ENCODE assay signal across 14 cellular contexts in the genomic region with DNA sequence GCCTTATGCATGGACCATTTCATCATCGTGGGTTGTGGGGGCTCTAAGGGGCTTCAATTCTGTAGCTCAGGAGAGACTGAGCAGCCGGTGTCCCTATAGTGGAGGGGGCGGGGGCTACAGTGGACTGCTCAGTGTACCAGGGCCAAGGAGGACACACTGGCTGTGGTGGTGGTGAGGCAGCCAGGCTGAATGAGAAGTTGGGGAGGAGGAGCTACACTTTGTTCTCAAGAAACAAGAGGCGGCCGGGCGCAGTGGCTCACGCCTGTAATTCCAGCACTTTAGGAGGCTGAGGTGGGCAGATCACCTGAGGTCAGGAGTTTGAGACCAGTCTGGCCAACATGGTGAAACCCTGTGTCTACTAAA. TPM values are rescaled to one million over a fixed set of nuclear protein-coding genes. Genes with fewer than 3 reads are reported as not detected.
A peak's percentile ranks its signal among the peaks of the same experiment; 100 is the strongest.
DNase-seq lines count a peak whose midpoint lies in the region; ATAC-seq, FAIRE-seq and TF ChIP-seq lines count a peak whose summit lies in the region.
"Not testable (repeated sequence)": the region's sequence is repeated elsewhere in the genome, so short reads cannot be mapped to it uniquely, and the experiment has no call there.
"Had no signal": no experiment of that assay in that cellular context is flagged by ENCODE, and none has a peak within 500 bp of the region (broad histone marks: within the 10 kb centered on the region; RNA-seq: fewer than 3 reads in every experiment).

No MANE protein-coding gene starts in this region.

- H3K18ac ChIP-seq in mesendoderm (ENCODE audit: low read length): not testable (repeated sequence)

- DNase-seq in A549 (ENCODE audit: low read depth in 1 of 2, low spot score in 1 of 2); activated T-cell treated with anti-CD3 and anti-CD28 coated beads, Interleukin-2, amount 50 U/mL, for 72 hours; mesendoderm: not testable (repeated sequence)
- DNase-seq in GM23338 (ENCODE audit: low spot score) (peak; percentile 83), M059J (ENCODE audit: low read depth) (peak; percentile 40), dorsolateral prefrontal cortex (peak in 3 of 10 donors; percentile 36 to 42 (median 36)), right cardiac atrium (peak; percentile 51 to 78 (median 78)), renal cortical epithelial cell (ENCODE audit: low read depth) (peak; percentile 29)

- peak overlapping the region; percentile 83 for H3K4me3 Mint-ChIP-seq in GM23338
- H3K4me3 Mint-ChIP-seq in activated T-cell treated with anti-CD3 and anti-CD28 coated beads, Interleukin-2, amount 50 U/mL, for 72 hours: peak overlapping the region; percentile 64 to 82

- ATAC-seq in A549 (peak in 1 of 2 experiments; percentile 14; a peak in 3 of 6 replicates), GM23338 (peak; percentile 9)
- peak in 1 of 2 donors; percentile 3 for ATAC-seq in activated T-cell treated with anti-CD3 and anti-CD28 coated beads, Interleukin-2, amount 50 U/mL, for 72 hours (replicated peaks in 1 of 2)
- ATAC-seq in right cardiac atrium: not testable (repeated sequence)

- peak overlapping the region; percentile 69 for H3K4me2 ChIP-seq in A549
- peak overlapping the region; percentile 87 for H3K4me2 ChIP-seq in GM23338
- H3K4me2 ChIP-seq in mesendoderm (ENCODE audit: low read length): peak overlapping the region; percentile 33

- 30% methylated on average over 7 of the region's 7 CpGs for WGBS in A549 (ENCODE audit: missing lambda C conversion rate)
- 30% methylated on average over 7 of the region's 7 CpGs for WGBS in right cardiac atrium
- no CpG with 5 or more reads among the region's 7 CpGs for WGBS in mesendoderm (ENCODE audit: extremely low coverage, insufficient coverage, low lambda C conversion rate)

- H3K56ac ChIP-seq in mesendoderm (ENCODE audit: low read length): peak overlapping the region; percentile 75

- H3K27ac ChIP-seq in A549 (peak overlapping the region; percentile 42 to 74; a peak in 5 of 6 replicates), GM23338 (ENCODE audit: low read depth) (peak overlapping the region; percentile 80), dorsolateral prefrontal cortex (peak overlapping the region in 40 of 59 donors; percentile 0 to 74 (median 47))
- not testable (repeated sequence) for H3K27ac ChIP-seq in right cardiac atrium (ENCODE audit: low read length); mesendoderm (ENCODE audit: low read depth, low read length)

- H3F3A ChIP-seq in GM23338 (replicated peaks; ENCODE audit: low read depth): peaks cover 22% of the 10 kb centered on the region

- H3K4ac ChIP-seq in mesendoderm (ENCODE audit: low read depth, low read length): not testable (repeated sequence)

- peaks cover 32% of the 10 kb centered on the region for H3K4me1 Mint-ChIP-seq in GM23338
- H3K4me1 Mint-ChIP-seq in activated T-cell treated with anti-CD3 and anti-CD28 coated beads, Interleukin-2, amount 50 U/mL, for 72 hours (ENCODE audit: low read depth): peaks cover 56% of the 10 kb centered on the region

- H3K79me2 ChIP-seq in GM23338 (replicated peaks; ENCODE audit: insufficient read depth); mesendoderm (ENCODE audit: control insufficient read depth, insufficient read depth, low read length): not testable (repeated sequence)

- H2BK15ac ChIP-seq in mesendoderm (replicated peaks; ENCODE audit: low read depth): not testable (repeated sequence)

- TF ChIP-seq RAD21 in A549 (conservative IDR thresholded peaks at IDR 0.05 in 1 of 2, IDR thresholded peaks at IDR 0.05 in 1 of 2): not testable (repeated sequence)

- not testable (repeated sequence) for H3K27me3 ChIP-seq in GM23338 (ENCODE audit: insufficient read depth); dorsolateral prefrontal cortex; right cardiac atrium (ENCODE audit: control insufficient read depth, insufficient read depth); mesendoderm (ENCODE audit: insufficient read depth, low read length, poor library complexity)

- H3K9me3 Mint-ChIP-seq in GM23338; activated T-cell treated with anti-CD3 and anti-CD28 coated beads, Interleukin-2, amount 50 U/mL, for 72 hours: not testable (repeated sequence)

- H2AK5ac ChIP-seq in mesendoderm (ENCODE audit: low read length): not testable (repeated sequence)

- H4K20me1 ChIP-seq in GM23338 (replicated peaks; ENCODE audit: insufficient read depth): not testable (repeated sequence)

- not testable (repeated sequence) for H2BK120ac ChIP-seq in mesendoderm (ENCODE audit: low read depth, low read length)

- not testable (repeated sequence) for H3K23ac ChIP-seq in mesendoderm (ENCODE audit: low read length)

- peaks cover 27% of the 10 kb centered on the region for H3K4me1 ChIP-seq in A549
- peaks cover 20% of the 10 kb centered on the region for H3K4me1 ChIP-seq in GM23338 (ENCODE audit: insufficient read depth)
- not testable (repeated sequence) for H3K4me1 ChIP-seq in right cardiac atrium (ENCODE audit: control insufficient read depth, insufficient read depth, low read length); mesendoderm (ENCODE audit: control insufficient read depth, low read depth, low read length)

- H3K79me1 ChIP-seq in mesendoderm (ENCODE audit: low read length): not testable (repeated sequence)

- not testable (repeated sequence) for H3K9me3 ChIP-seq in A549; right cardiac atrium (ENCODE audit: control insufficient read depth, low read length)

- H3K27me3 Mint-ChIP-seq in GM23338 (ENCODE audit: insufficient read depth, low read depth, poor library complexity): peaks cover 21% of the 10 kb centered on the region
- H3K27me3 Mint-ChIP-seq in activated T-cell treated with anti-CD3 and anti-CD28 coated beads, Interleukin-2, amount 50 U/mL, for 72 hours (ENCODE audit: low read depth): peaks cover 69% of the 10 kb centered on the region

- not testable (repeated sequence) for H4K5ac ChIP-seq in mesendoderm (ENCODE audit: low read length)

- TF ChIP-seq CTCF in A549 (IDR thresholded peaks at IDR 0.05); GM23338 (conservative IDR thresholded peaks at IDR 0.05; ENCODE audit: low read depth in 2 of 2); dorsolateral prefrontal cortex (IDR thresholded peaks at IDR 0.05 in 54 of 56, conservative IDR thresholded peaks at IDR 0.05 in 2 of 56; ENCODE audit: low read depth in 1 of 56, partially characterized antibody in 56 of 56): not testable (repeated sequence)

- CTCF ChIA-PET in A549 (lab: Yijun Ruan, JAX): interaction anchor here (0.5 to 15.0 kb wide), 41 partner anchors 9 to 358 kb away, joined by 3 to 298 read pairs (median 4); a partner anchor contains a TSS

- intact Hi-C loops in dorsolateral prefrontal cortex (cut with DNase I): loop anchor here (2.0 to 5.0 kb wide), 4 partner anchors 34 to 61 kb away; a partner anchor contains a TSS
- intact Hi-C loops in right cardiac atrium (cut with DNase I): loop anchor here in 3 of 4 donors (5.0 to 10.0 kb wide), 2 partner anchors 49 to 52 kb away; no protein-coding TSS in a partner anchor

- H3K36me3 ChIP-seq in GM23338 (ENCODE audit: insufficient read depth); mesendoderm (ENCODE audit: control insufficient read depth, insufficient read depth, low read length): not testable (repeated sequence)

- not testable (repeated sequence) for FAIRE-seq in A549 (lab: Jason Lieb, UNC)

- not testable (repeated sequence) for TF ChIP-seq POLR2A in A549 (IDR thresholded peaks at IDR 0.05; ENCODE audit: low read length)

- peak overlapping the region; percentile 98 for H3K27ac Mint-ChIP-seq in GM23338
- H3K27ac Mint-ChIP-seq in activated T-cell treated with anti-CD3 and anti-CD28 coated beads, Interleukin-2, amount 50 U/mL, for 72 hours: not testable (repeated sequence)

- not testable (repeated sequence) for TF ChIP-seq EP300 in A549 (IDR thresholded peaks at IDR 0.05)

- not testable (repeated sequence) for H4K8ac ChIP-seq in mesendoderm (ENCODE audit: low read depth, low read length)

- H2BK5ac ChIP-seq in mesendoderm (ENCODE audit: low read length): peak overlapping the region; percentile 23

- peak overlapping the region; percentile 57 for H3K9ac ChIP-seq in mesendoderm (ENCODE audit: low read length)

- H2AFZ ChIP-seq in GM23338: peak overlapping the region; percentile 95

- not testable (repeated sequence) for H3K9me2 ChIP-seq in GM23338 (ENCODE audit: insufficient read depth)

- H3K36me3 Mint-ChIP-seq in GM23338 (ENCODE audit: low read depth); activated T-cell treated with anti-CD3 and anti-CD28 coated beads, Interleukin-2, amount 50 U/mL, for 72 hours (ENCODE audit: insufficient read depth in 2 of 2): not testable (repeated sequence)

- H3K4me3 ChIP-seq in A549 (peak overlapping the region; percentile 37), GM23338 (peak overlapping the region; percentile 70), dorsolateral prefrontal cortex (peak overlapping the region in 43 of 59 donors; percentile 4 to 57 (median 40))
- not testable (repeated sequence) for H3K4me3 ChIP-seq in right cardiac atrium (ENCODE audit: low read length); mesendoderm (ENCODE audit: low read length)

- POLR2A ChIA-PET in A549 (lab: Yijun Ruan, JAX): interaction anchor here (1.7 kb wide), 1 partner anchor 17 kb away, joined by 6 read pairs; no protein-coding TSS in a partner anchor

RNA-seq across cellular contexts. Expression of a gene that starts 8.8 kb away (rescaled TPM):
- 0.04 TPM in 1 of 2 replicates, not detected in the other for polyA plus RNA-seq in A549 (2011; rRNA removed)
- 0.05 TPM in 1 of 2 replicates, not detected in the other for polyA plus RNA-seq in A549 (2012; cell fraction: cytosol; rRNA removed)
- polyA plus RNA-seq in A549 (2012; cell fraction: nucleus; rRNA removed): 0.02 TPM in 1 of 2 replicates, not detected in the other
- 0.04 to 0.05 TPM in 2 of 3 replicates, not detected in the other for polyA plus RNA-seq in A549 (2017; fragmentation: RNase III; extraction: RNeasy Plus Mini Kit Qiagen cat#74134 plus additional on column Dnase treatment)
- polyA minus RNA-seq in A549 (2011; rRNA and poly(A)+ RNA removed): not detected in 2 replicates
- total RNA-seq in GM23338 (2014; rRNA removed; shearing (Covaris generic)): 1.4 and 1.9 TPM in 2 replicates
- 2.0 and 2.5 TPM in 2 replicates for polyA plus RNA-seq in GM23338 (2016; fragmentation: Nextera tagmentation; extraction: Ambion mirVana)
- total RNA-seq in M059J (2014; rRNA removed; shearing (Covaris generic)): not detected in 2 replicates
- total RNA-seq in activated T-cell treated with anti-CD3 and anti-CD28 coated beads, Interleukin-2, amount 50 U/mL, for 72 hours: not detected
- total RNA-seq in dorsolateral prefrontal cortex: 1 to 10 TPM in 96 of 120 experiments, under 1 TPM in 24; 0.26 to 5.0 (median 1.5) TPM
- total RNA-seq in right cardiac atrium: 100 to 1,000 TPM; 505 to 682 (median 577) TPM
- polyA plus RNA-seq in right cardiac atrium: 712 TPM
- polyA plus RNA-seq in mesendoderm (2013, experiment 1 of 2): 0.88 TPM
- polyA plus RNA-seq in mesendoderm (2013, experiment 2 of 2): 0.74 TPM
- not detected in 2 replicates for total RNA-seq in renal cortical epithelial cell
- total RNA-seq: A172; activated CD8-positive, alpha-beta T cell treated with anti-CD3 and anti-CD28 coated beads for 36 hours; CD4-positive, alpha-beta T cell; naive thymus-derived CD8-positive, alpha-beta T cell had no signal
- polyA plus RNA-seq: naive thymus-derived CD8-positive, alpha-beta T cell; SK-N-SH had no signal

RNA-seq across cellular contexts. Expression of a gene that starts 11.2 kb away (rescaled TPM):
- polyA plus RNA-seq in A549 (2011; rRNA removed) (4.7 and 4.9 TPM in 2 replicates), A549 (2017; fragmentation: RNase III; extraction: RNeasy Plus Mini Kit Qiagen cat#74134 plus additional on column Dnase treatment) (8.4 to 9.4 TPM (median 9.1 TPM) in 3 replicates), GM23338 (2016; fragmentation: Nextera tagmentation; extraction: Ambion mirVana) (25.7 and 30.4 TPM in 2 replicates), right cardiac atrium (32.5 TPM)
- polyA plus RNA-seq in A549 (2012; cell fraction: cytosol; rRNA removed): 9.1 and 9.3 TPM in 2 replicates
- 50.4 and 52.0 TPM in 2 replicates for polyA plus RNA-seq in A549 (2012; cell fraction: nucleus; rRNA removed)
- 9.9 and 11.4 TPM in 2 replicates for polyA minus RNA-seq in A549 (2011; rRNA and poly(A)+ RNA removed)
- 11.6 and 16.5 TPM in 2 replicates for total RNA-seq in GM23338 (2014; rRNA removed; shearing (Covaris generic))
- total RNA-seq in M059J (2014; rRNA removed; shearing (Covaris generic)): 1.2 and 2.6 TPM in 2 replicates
- 1 to 10 TPM in 1 of 2 donors, under 1 TPM in 1; 0.96 to 1.5 TPM for total RNA-seq in activated T-cell treated with anti-CD3 and anti-CD28 coated beads, Interleukin-2, amount 50 U/mL, for 72 hours
- total RNA-seq in dorsolateral prefrontal cortex (10 to 100 TPM in 119 of 120 experiments, 1 to 10 TPM in 1; 7.3 to 29.5 (median 16.3) TPM), right cardiac atrium (10 to 100 TPM; 28.3 to 36.4 (median 33.6) TPM), renal cortical epithelial cell (15.3 and 30.4 TPM in 2 replicates)
- polyA plus RNA-seq in mesendoderm (2013, experiment 1 of 2): 3.4 TPM
- 2.9 TPM for polyA plus RNA-seq in mesendoderm (2013, experiment 2 of 2)
- total RNA-seq: CD4-positive, alpha-beta T cell; naive thymus-derived CD8-positive, alpha-beta T cell had no signal
- polyA plus RNA-seq: naive thymus-derived CD8-positive, alpha-beta T cell had no signal

RNA-seq across cellular contexts. Expression of a gene that starts 27.0 kb away (rescaled TPM):
- 2.5 and 3.2 TPM in 2 replicates for polyA plus RNA-seq in A549 (2011; rRNA removed)
- polyA plus RNA-seq in A549 (2012; cell fraction: cytosol; rRNA removed): 6.2 and 8.3 TPM in 2 replicates
- 16.1 and 19.2 TPM in 2 replicates for polyA plus RNA-seq in A549 (2012; cell fraction: nucleus; rRNA removed)
- 6.5 to 8.0 TPM (median 7.3 TPM) in 3 replicates for polyA plus RNA-seq in A549 (2017; fragmentation: RNase III; extraction: RNeasy Plus Mini Kit Qiagen cat#74134 plus additional on column Dnase treatment)
- 4.7 and 5.5 TPM in 2 replicates for polyA minus RNA-seq in A549 (2011; rRNA and poly(A)+ RNA removed)
- 22.6 and 29.7 TPM in 2 replicates for total RNA-seq in GM23338 (2014; rRNA removed; shearing (Covaris generic))
- 21.3 and 25.4 TPM in 2 replicates for polyA plus RNA-seq in GM23338 (2016; fragmentation: Nextera tagmentation; extraction: Ambion mirVana)
- total RNA-seq in M059J (2014; rRNA removed; shearing (Covaris generic)): 2.4 and 4.8 TPM in 2 replicates
- total RNA-seq in activated T-cell treated with anti-CD3 and anti-CD28 coated beads, Interleukin-2, amount 50 U/mL, for 72 hours: 1 to 10 TPM; 6.2 to 9.0 TPM
- total RNA-seq in dorsolateral prefrontal cortex: 100 to 1,000 TPM in 3 of 120 experiments, 10 to 100 TPM in 117; 24.9 to 116 (median 84.0) TPM
- 10 to 100 TPM in 3 of 4 donors, 1 to 10 TPM in 1; 9.5 to 11.9 (median 10.9) TPM for total RNA-seq in right cardiac atrium
- polyA plus RNA-seq in right cardiac atrium: 13.2 TPM
- polyA plus RNA-seq in mesendoderm (2013, experiment 1 of 2): 7.1 TPM
- 6.1 TPM for polyA plus RNA-seq in mesendoderm (2013, experiment 2 of 2)
- total RNA-seq in renal cortical epithelial cell: 2.6 and 3.6 TPM in 2 replicates

RNA-seq across cellular contexts. Expression of a gene that starts 27.4 kb away (rescaled TPM):
- polyA plus RNA-seq in A549 (2011; rRNA removed) (1.4 and 1.8 TPM in 2 replicates), A549 (2017; fragmentation: RNase III; extraction: RNeasy Plus Mini Kit Qiagen cat#74134 plus additional on column Dnase treatment) (1.7 to 2.2 TPM (median 1.7 TPM) in 3 replicates), GM23338 (2016; fragmentation: Nextera tagmentation; extraction: Ambion mirVana) (8.0 and 9.1 TPM in 2 replicates), right cardiac atrium (3.3 TPM)
- 6.3 and 6.8 TPM in 2 replicates for polyA plus RNA-seq in A549 (2012; cell fraction: cytosol; rRNA removed)
- polyA plus RNA-seq in A549 (2012; cell fraction: nucleus; rRNA removed): 4.9 and 5.0 TPM in 2 replicates
- polyA minus RNA-seq in A549 (2011; rRNA and poly(A)+ RNA removed): 1.6 and 1.7 TPM in 2 replicates
- 2.6 and 8.1 TPM in 2 replicates for total RNA-seq in GM23338 (2014; rRNA removed; shearing (Covaris generic))
- total RNA-seq in M059J (2014; rRNA removed; shearing (Covaris generic)): 0.44 and 1.6 TPM in 2 replicates
- 1 to 10 TPM; 2.2 to 2.9 TPM for total RNA-seq in activated T-cell treated with anti-CD3 and anti-CD28 coated beads, Interleukin-2, amount 50 U/mL, for 72 hours
- total RNA-seq in dorsolateral prefrontal cortex (1 to 10 TPM in 119 of 120 experiments, not detected in 1; 1.5 to 6.6 (median 3.2) TPM), right cardiac atrium (1 to 10 TPM; 1.2 to 2.1 (median 1.7) TPM), renal cortical epithelial cell (0.45 TPM in 1 of 2 replicates, not detected in the other)
- polyA plus RNA-seq in mesendoderm (2013, experiment 1 of 2): 1.5 TPM
- 1.4 TPM for polyA plus RNA-seq in mesendoderm (2013, experiment 2 of 2)
- total RNA-seq: A172, vagina had no signal

RNA-seq across cellular contexts. Expression of a gene that starts 32.2 kb away (rescaled TPM):
- 4.6 and 5.4 TPM in 2 replicates for polyA plus RNA-seq in A549 (2011; rRNA removed)
- polyA plus RNA-seq in A549 (2012; cell fraction: cytosol; rRNA removed): 16.6 and 16.9 TPM in 2 replicates
- 13.0 and 18.7 TPM in 2 replicates for polyA plus RNA-seq in A549 (2012; cell fraction: nucleus; rRNA removed)
- polyA plus RNA-seq in A549 (2017; fragmentation: RNase III; extraction: RNeasy Plus Mini Kit Qiagen cat#74134 plus additional on column Dnase treatment): 7.1 to 8.3 TPM (median 8.0 TPM) in 3 replicates
- 2.7 and 2.9 TPM in 2 replicates for polyA minus RNA-seq in A549 (2011; rRNA and poly(A)+ RNA removed)
- 1.2 and 7.8 TPM in 2 replicates for total RNA-seq in GM23338 (2014; rRNA removed; shearing (Covaris generic))
- 8.6 and 10.5 TPM in 2 replicates for polyA plus RNA-seq in GM23338 (2016; fragmentation: Nextera tagmentation; extraction: Ambion mirVana)
- total RNA-seq in M059J (2014; rRNA removed; shearing (Covaris generic)): 9.7 and 17.1 TPM in 2 replicates
- 1 to 10 TPM; 5.1 to 7.7 TPM for total RNA-seq in activated T-cell treated with anti-CD3 and anti-CD28 coated beads, Interleukin-2, amount 50 U/mL, for 72 hours
- 10 to 100 TPM; 15.5 to 61.0 (median 36.9) TPM for total RNA-seq in dorsolateral prefrontal cortex
- 10 to 100 TPM; 18.0 to 23.6 (median 19.7) TPM for total RNA-seq in right cardiac atrium
- 33.4 TPM for polyA plus RNA-seq in right cardiac atrium
- polyA plus RNA-seq in mesendoderm (2013, experiment 1 of 2): 1.2 TPM
- 1.3 TPM for polyA plus RNA-seq in mesendoderm (2013, experiment 2 of 2)
- total RNA-seq in renal cortical epithelial cell: 2.5 and 7.5 TPM in 2 replicates

Comparison
In these comparisons a context has a peak if more than half of its experiments do, and no peak if none do; other contexts are left out.
1. H3K4me2 ChIP-seq: peak in every context shown above with its lines; median percentile 87 in GM23338; 69 in A549; 33 in mesendoderm.
2. RNA of a gene that starts 8.8 kb away (total RNA-seq): 505 to 682 TPM in right cardiac atrium; 0.26 to 5.0 TPM in dorsolateral prefrontal cortex, 1.4 to 1.9 TPM in GM23338, not detected in M059J, not detected in activated T-cell treated with anti-CD3 and anti-CD28 coated beads, Interleukin-2, amount 50 U/mL, for 72 hours and not detected in renal cortical epithelial cell; every median in the first group is over 10 times any median in the second.